Comparison of ENCODE assay signal across 4 cellular contexts in the genomic region with DNA sequence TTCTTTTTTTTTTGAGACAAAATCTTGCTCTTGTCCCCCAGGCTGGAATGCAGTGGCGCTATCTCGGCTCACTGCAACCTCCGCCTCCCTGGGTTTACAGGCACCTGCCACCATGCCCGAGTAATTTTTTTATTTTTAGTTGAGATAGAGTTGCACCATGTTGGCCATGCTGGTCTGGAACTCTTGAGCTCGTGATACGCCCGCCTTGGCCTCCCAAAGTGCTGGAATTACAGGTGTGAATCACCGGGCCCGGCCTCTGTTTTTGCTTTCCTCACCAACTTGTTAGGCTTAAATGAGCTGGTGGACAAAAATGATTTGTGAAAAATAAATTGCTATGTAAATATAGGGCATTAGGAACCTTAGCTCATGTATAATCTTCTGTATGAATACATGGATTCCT. TPM values are rescaled to one million over a fixed set of nuclear protein-coding genes. Genes with fewer than 3 reads are reported as not detected.
"Had no signal": no experiment of that assay in that cellular context is flagged by ENCODE, and none has a peak within 500 bp of the region (broad histone marks: within the 10 kb centered on the region; RNA-seq: fewer than 3 reads in every experiment).

No MANE protein-coding gene starts in this region.

- DNase-seq: GDM1, GF-D8 had no signal

- ATAC-seq: GM12878 had no signal

- H3K4me3 ChIP-seq: GM12878 had no signal

RNA-seq across cellular contexts. Expression of gene MEI1, which starts 3.5 kb away (rescaled TPM):
- total RNA-seq: G401 had no signal
